ENCODE assay signal across 12 cellular contexts in the genomic region with DNA sequence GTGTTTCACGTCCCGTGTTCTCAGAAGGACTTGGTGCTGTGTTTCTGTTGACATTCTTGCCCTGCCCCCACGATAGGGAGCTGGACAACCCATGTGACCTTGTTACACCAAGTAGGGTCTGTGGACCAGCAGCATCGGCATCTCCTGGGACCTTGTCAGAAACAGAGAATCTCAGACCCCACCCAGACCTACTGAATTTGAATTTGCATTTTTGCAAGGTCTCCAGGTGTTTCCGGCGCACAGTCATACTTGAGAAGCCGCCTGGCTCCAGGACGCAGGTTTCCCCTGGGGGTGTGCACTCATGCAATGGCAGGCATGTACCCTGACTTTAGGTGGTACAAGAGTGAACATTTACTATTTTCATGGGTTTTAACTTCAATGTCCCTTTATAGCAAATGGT.
DNase-seq lines count a peak whose midpoint lies in the region; ATAC-seq and TF ChIP-seq lines count a peak whose summit lies in the region.
"Had no signal": no experiment of that assay in that cellular context is flagged by ENCODE, and none has a peak within 500 bp of the region (broad histone marks: within the 10 kb centered on the region; RNA-seq: fewer than 3 reads in every experiment).

No MANE protein-coding gene starts in this region.

- TF ChIP-seq CTCF in BE2C (IDR thresholded peaks at IDR 0.05; ENCODE audit: low read depth, low read length) = no peak

- H3K4me3 ChIP-seq in naive thymus-derived CD4-positive, alpha-beta T cell (ENCODE audit: low read length) = no peak overlapping the region
- no peak overlapping the region for H3K4me3 ChIP-seq in BE2C (ENCODE audit: low read depth, low read length)
- H3K4me3 ChIP-seq: esophagus muscularis mucosa, psoas muscle had no signal

- ATAC-seq in GM19023 (IDR thresholded peaks at IDR 0.05; ENCODE audit: unreplicated experiment) = peak; percentile 82
- peak; percentile 79 for ATAC-seq in GM21786 (IDR thresholded peaks at IDR 0.05; ENCODE audit: unreplicated experiment)
- ATAC-seq in HG03432 (IDR thresholded peaks at IDR 0.05; ENCODE audit: unreplicated experiment) = peak; percentile 82
- ATAC-seq in naive thymus-derived CD4-positive, alpha-beta T cell = peak; percentile 54
- ATAC-seq: left cardiac atrium, psoas muscle had no signal

- H3K4me1 Mint-ChIP-seq in naive thymus-derived CD4-positive, alpha-beta T cell = peaks cover 0 to 1% (median 0%) of the 10 kb centered on the region in 7 donors
- H3K4me1 Mint-ChIP-seq in activated T-cell treated with anti-CD3 and anti-CD28 coated beads, Interleukin-2, amount 50 U/mL, for 24 hours (ENCODE audit: low read depth) = peaks cover 5% of the 10 kb centered on the region

- POLR2A ChIA-PET in naive thymus-derived CD4-positive, alpha-beta T cell (lab: Charles Lee) = no interaction called here

- DNase-seq in naive thymus-derived CD4-positive, alpha-beta T cell = no peak
- no peak for DNase-seq in inferior parietal cortex (ENCODE audit: extremely low spot score)
- DNase-seq in NK-92 (lab: John Stamatoyannopoulos, UW; ENCODE audit: unreplicated experiment) = no peak
- DNase-seq in BE2C = no peak
- DNase-seq in activated T-cell treated with anti-CD3 and anti-CD28 coated beads, Interleukin-2, amount 50 U/mL, for 24 hours = no peak
- DNase-seq: GDM1, left cardiac atrium, psoas muscle had no signal

- no peaks in the 10 kb centered on the region for H3K4me1 ChIP-seq in naive thymus-derived CD4-positive, alpha-beta T cell (ENCODE audit: control insufficient read depth in 2 of 2, insufficient read depth in 2 of 2, low read length in 2 of 2)
- no peaks in the 10 kb centered on the region for H3K4me1 ChIP-seq in BE2C
- H3K4me1 ChIP-seq: esophagus muscularis mucosa, psoas muscle had no signal

- H3K4me3 Mint-ChIP-seq in naive thymus-derived CD4-positive, alpha-beta T cell = no peak overlapping the region
- no peak overlapping the region for H3K4me3 Mint-ChIP-seq in activated T-cell treated with anti-CD3 and anti-CD28 coated beads, Interleukin-2, amount 50 U/mL, for 24 hours

- H3K27me3 Mint-ChIP-seq in naive thymus-derived CD4-positive, alpha-beta T cell = peaks cover 10 to 33% (median 26%) of the 10 kb centered on the region in 5 donors
- peaks cover 43% of the 10 kb centered on the region for H3K27me3 Mint-ChIP-seq in activated T-cell treated with anti-CD3 and anti-CD28 coated beads, Interleukin-2, amount 50 U/mL, for 24 hours

- H3K36me3 ChIP-seq in naive thymus-derived CD4-positive, alpha-beta T cell (ENCODE audit: control insufficient read depth in 2 of 3, insufficient read depth in 3 of 3, low read length in 3 of 3) = no peaks in the 10 kb centered on the region
- H3K36me3 ChIP-seq in BE2C = no peaks in the 10 kb centered on the region
- H3K36me3 ChIP-seq: esophagus muscularis mucosa had no signal

- H3K27me3 ChIP-seq in naive thymus-derived CD4-positive, alpha-beta T cell (ENCODE audit: control insufficient read depth in 2 of 2, insufficient read depth in 2 of 2, low read length in 2 of 2) = no peaks in the 10 kb centered on the region
- no peaks in the 10 kb centered on the region for H3K27me3 ChIP-seq in BE2C

- intact Hi-C loops in naive thymus-derived CD4-positive, alpha-beta T cell (cut with micrococcal nuclease) = no loop called here

- no peak overlapping the region for H3K27ac Mint-ChIP-seq in naive thymus-derived CD4-positive, alpha-beta T cell
- no peak overlapping the region for H3K27ac Mint-ChIP-seq in activated T-cell treated with anti-CD3 and anti-CD28 coated beads, Interleukin-2, amount 50 U/mL, for 24 hours

- CTCF ChIA-PET in naive thymus-derived CD4-positive, alpha-beta T cell (lab: Charles Lee) = no interaction called here

- peaks cover 0 to 4% (median 0%) of the 10 kb centered on the region in 11 donors for H3K9me3 Mint-ChIP-seq in naive thymus-derived CD4-positive, alpha-beta T cell
- no peaks in the 10 kb centered on the region for H3K9me3 Mint-ChIP-seq in activated T-cell treated with anti-CD3 and anti-CD28 coated beads, Interleukin-2, amount 50 U/mL, for 24 hours

- H3K9me3 ChIP-seq in naive thymus-derived CD4-positive, alpha-beta T cell (ENCODE audit: control insufficient read depth in 2 of 3, low read length in 3 of 3) = no peaks in the 10 kb centered on the region
- H3K9me3 ChIP-seq in BE2C = no peaks in the 10 kb centered on the region
- H3K9me3 ChIP-seq: esophagus muscularis mucosa, psoas muscle had no signal

- H3K36me3 Mint-ChIP-seq in naive thymus-derived CD4-positive, alpha-beta T cell = no peaks in the 10 kb centered on the region
- H3K36me3 Mint-ChIP-seq in activated T-cell treated with anti-CD3 and anti-CD28 coated beads, Interleukin-2, amount 50 U/mL, for 24 hours (ENCODE audit: low read depth) = no peaks in the 10 kb centered on the region

- no peak overlapping the region for H3K27ac ChIP-seq in naive thymus-derived CD4-positive, alpha-beta T cell (ENCODE audit: low read depth, low read length)
- H3K27ac ChIP-seq: esophagus muscularis mucosa, psoas muscle had no signal
